ENCODE assay signal across 8 cellular contexts in genomic region chrX:136496768-136497555, GRCh38. TPM values are rescaled to one million over a fixed set of nuclear protein-coding genes. Genes with fewer than 3 reads are reported as not detected.
DNase-seq lines count a peak whose midpoint lies in the region; ATAC-seq and TF ChIP-seq lines count a peak whose summit lies in the region.

No MANE protein-coding gene starts in this region.

- peaks cover 27% of the 10 kb centered on the region for H3K36me3 ChIP-seq in iPS-20b (ENCODE audit: insufficient read depth, low read depth, low read length)
- H3K36me3 ChIP-seq in skeletal muscle tissue (ENCODE audit: control insufficient read depth in 3 of 3, insufficient read depth in 3 of 3, low read length in 3 of 3): peaks cover 0 to 8% (median 2%) of the 10 kb centered on the region in 3 donors

- peak overlapping the region; percentile 74 for H3K4me3 ChIP-seq in AG04449 (ENCODE audit: low read depth, low read length)
- H3K4me3 ChIP-seq in iPS-20b (ENCODE audit: low read length): peak overlapping the region; percentile 91
- peak overlapping the region; percentile 84 to 91 (median 90) for H3K4me3 ChIP-seq in skeletal muscle tissue (ENCODE audit: low read length in 3 of 3)

- DNase-seq in AG04449 (ENCODE audit: low read depth, low spot score) (peak; percentile 12), NCI-H2196 (lab: John Stamatoyannopoulos, UW; ENCODE audit: unreplicated experiment) (peak; percentile 82), T47D (ENCODE audit: low read depth in 1 of 2, low spot score in 1 of 2) (peak; percentile 11 to 87)

- CTCF ChIA-PET in AG04449 (lab: Yijun Ruan, JAX): no interaction called here

- H3K4me1 ChIP-seq in iPS-20b (ENCODE audit: insufficient read depth, low read length): no peaks in the 10 kb centered on the region; the same call in 1 of the 2 replicates
- H3K4me1 ChIP-seq in skeletal muscle tissue (ENCODE audit: control insufficient read depth in 3 of 3, insufficient read depth in 3 of 3, low read length in 3 of 3): peaks cover 6 to 13% (median 13%) of the 10 kb centered on the region in 3 donors

- H3K9ac ChIP-seq in iPS-20b (ENCODE audit: low read depth, low read length) (peak overlapping the region; percentile 91), skeletal muscle tissue (ENCODE audit: low read depth in 1 of 3, low read length in 3 of 3) (peak overlapping the region; percentile 76 to 88 (median 85))

- H3K27me3 ChIP-seq in iPS-20b (ENCODE audit: insufficient read depth, low read length): no peaks in the 10 kb centered on the region
- peaks cover 0 to 2% (median 0%) of the 10 kb centered on the region in 3 donors for H3K27me3 ChIP-seq in skeletal muscle tissue (ENCODE audit: control insufficient read depth in 3 of 3, insufficient read depth in 3 of 3, low read length in 3 of 3)

- TF ChIP-seq CTCF in AG04449 (IDR thresholded peaks at IDR 0.05; ENCODE audit: insufficient read depth, low read length, missing control alignments) (no peak), VCaP (conservative IDR thresholded peaks at IDR 0.05) (no peak)

- peak; percentile 53 for ATAC-seq in GM18873 (IDR thresholded peaks at IDR 0.05; ENCODE audit: low FRiP score, unreplicated experiment)
- peak; percentile 88 for ATAC-seq in HG03108 (IDR thresholded peaks at IDR 0.05; ENCODE audit: unreplicated experiment)

- in situ Hi-C loops in T47D (cut with HindIII; ENCODE audit: low pct_unique_long_range_greater_than_20kb, low sequenced_read_pairs): no loop called here

- H3K27ac ChIP-seq in VCaP (peak overlapping the region; percentile 91), iPS-20b (ENCODE audit: low read length) (no peak overlapping the region), skeletal muscle tissue (ENCODE audit: low read depth, low read length) (peak overlapping the region; percentile 87)

- H3K9me3 ChIP-seq in iPS-20b (ENCODE audit: insufficient read depth, low read depth, low read length) (no peaks in the 10 kb centered on the region), skeletal muscle tissue (ENCODE audit: control insufficient read depth in 3 of 3, low read length in 3 of 3) (no peaks in the 10 kb centered on the region)

- POLR2A ChIA-PET in AG04449 (lab: Yijun Ruan, JAX): no interaction called here

RNA-seq across cellular contexts. Expression of gene HTATSF1, which starts 0.4 kb away (rescaled TPM):
- 45.9 TPM for total RNA-seq in skeletal muscle tissue

RNA-seq across cellular contexts. Expression of gene BRS3, which starts 9.2 kb away (rescaled TPM):
- total RNA-seq in skeletal muscle tissue: not detected

RNA-seq across cellular contexts. Expression of gene VGLL1, which starts 35.1 kb away (rescaled TPM):
- not detected for total RNA-seq in skeletal muscle tissue

Comparison
In these comparisons a context has a peak if more than half of its experiments do, and no peak if none do; other contexts are left out.
1. DNase-seq: peak in every context shown above with its lines; median percentile 82 in NCI-H2196; 49 in T47D; 12 in AG04449.